In the genomic region with DNA sequence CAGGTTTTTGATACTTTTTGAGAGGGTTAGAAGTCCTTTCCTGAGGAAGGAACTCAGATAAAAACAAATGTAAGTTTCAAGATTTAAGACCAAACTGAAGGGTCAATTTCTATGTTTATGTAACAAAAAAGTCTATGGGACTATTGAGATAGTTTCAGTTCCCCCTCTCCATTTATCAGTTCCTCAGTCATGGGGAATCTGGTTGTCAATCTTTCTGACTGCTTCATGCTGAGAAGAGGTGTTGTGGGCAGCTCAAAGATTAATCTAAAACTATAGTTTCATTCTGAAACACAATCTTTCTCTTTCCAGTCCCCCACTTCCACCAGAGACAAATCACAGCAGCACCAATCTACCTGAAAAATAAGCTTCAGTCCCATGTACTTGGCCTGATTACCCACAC, we compare ENCODE assay signal across 18 cellular contexts.
DNase-seq lines count a peak whose midpoint lies in the region; ATAC-seq, FAIRE-seq and TF ChIP-seq lines count a peak whose summit lies in the region.
"Had no signal": no experiment of that assay in that cellular context is flagged by ENCODE, and none has a peak within 500 bp of the region (broad histone marks: within the 10 kb centered on the region; RNA-seq: fewer than 3 reads in every experiment).

No MANE protein-coding gene starts in this region.

- H3K4me1 Mint-ChIP-seq in stimulated activated naive B cell treated with anti-CD40 and anti-IgM and Interleukin-4, amounts not matched to agents 10 μg/mL and 1 μg/mL and 100 μg/mL, for 72 hours, result peaks cover 8 to 11% of the 10 kb centered on the region in 2 donors

- H3K36me3 Mint-ChIP-seq in stimulated activated naive B cell treated with anti-CD40 and anti-IgM and Interleukin-4, amounts not matched to agents 10 μg/mL and 1 μg/mL and 100 μg/mL, for 72 hours, result peaks cover 0 to 7% of the 10 kb centered on the region in 2 donors

- H3K9me3 ChIP-seq in tibial artery, result no peaks in the 10 kb centered on the region
- H3K9me3 ChIP-seq: psoas muscle had no signal

- no peak overlapping the region for H3K4me3 ChIP-seq in tibial artery
- H3K4me3 ChIP-seq: BLaER1, psoas muscle, SK-N-MC had no signal

- FAIRE-seq in RCC 7860 (lab: Jason Lieb, UNC), result no peak
- FAIRE-seq: endometrium had no signal

- H3K27ac Mint-ChIP-seq in stimulated activated naive B cell treated with anti-CD40 and anti-IgM and Interleukin-4, amounts not matched to agents 10 μg/mL and 1 μg/mL and 100 μg/mL, for 72 hours, result no peak overlapping the region

- intact Hi-C loops in tibial artery (cut with DNase I; ENCODE audit: low total_unique reads), result no loop called here

- H3K4me1 ChIP-seq in tibial artery, result no peaks in the 10 kb centered on the region
- H3K4me1 ChIP-seq: BLaER1, psoas muscle had no signal

- ATAC-seq in GM19043 (IDR thresholded peaks at IDR 0.05; ENCODE audit: low read depth, unreplicated experiment) (peak; percentile 96), HG02885 (IDR thresholded peaks at IDR 0.05; ENCODE audit: poor library complexity, unreplicated experiment) (peak; percentile 84), HG03571 (IDR thresholded peaks at IDR 0.05; ENCODE audit: unreplicated experiment) (peak; percentile 87)
- ATAC-seq in stimulated activated naive B cell treated with anti-CD40 and anti-IgM and Interleukin-4, amounts not matched to agents 10 μg/mL and 1 μg/mL and 100 μg/mL, for 72 hours (replicated peaks), result peak; percentile 99 to 100
- ATAC-seq: left ventricle myocardium superior, psoas muscle had no signal

- no peak for DNase-seq in stimulated activated naive B cell treated with anti-CD40 and anti-IgM and Interleukin-4, amounts not matched to agents 10 μg/mL and 1 μg/mL and 100 μg/mL, for 72 hours
- DNase-seq in tibial artery (no peak), RCC 7860 (ENCODE audit: low spot score) (no peak), DMS114 treated with DMSO at 0.1 percent for 48 hours (lab: John Stamatoyannopoulos, UW; ENCODE audit: unreplicated experiment) (no peak)
- DNase-seq: amygdala, cerebellar nuclear complex, foreskin fibroblast, KBM-7, left ventricle myocardium superior, NCI-H1436, NCI-H2227 treated with DMSO at 0.1 percent for 48 hours, psoas muscle had no signal

- H3K27me3 ChIP-seq in tibial artery, result no peaks in the 10 kb centered on the region
- H3K27me3 ChIP-seq: BLaER1 had no signal

- no peak overlapping the region for H3K4me3 Mint-ChIP-seq in stimulated activated naive B cell treated with anti-CD40 and anti-IgM and Interleukin-4, amounts not matched to agents 10 μg/mL and 1 μg/mL and 100 μg/mL, for 72 hours

- no peak overlapping the region for H3K27ac ChIP-seq in tibial artery
- H3K27ac ChIP-seq: BLaER1, psoas muscle, SK-N-MC had no signal

- H3K36me3 ChIP-seq in tibial artery, result no peaks in the 10 kb centered on the region
- H3K36me3 ChIP-seq: BLaER1 had no signal

- H3K27me3 Mint-ChIP-seq in stimulated activated naive B cell treated with anti-CD40 and anti-IgM and Interleukin-4, amounts not matched to agents 10 μg/mL and 1 μg/mL and 100 μg/mL, for 72 hours, result peaks cover 3 to 20% of the 10 kb centered on the region in 2 donors

- H3K9me3 Mint-ChIP-seq in stimulated activated naive B cell treated with anti-CD40 and anti-IgM and Interleukin-4, amounts not matched to agents 10 μg/mL and 1 μg/mL and 100 μg/mL, for 72 hours, result peaks cover 18 to 22% of the 10 kb centered on the region in 2 donors

- TF ChIP-seq CTCF in tibial artery (IDR thresholded peaks at IDR 0.05), result no peak
